18 cellular contexts compared by ENCODE assay signal in the genomic region with DNA sequence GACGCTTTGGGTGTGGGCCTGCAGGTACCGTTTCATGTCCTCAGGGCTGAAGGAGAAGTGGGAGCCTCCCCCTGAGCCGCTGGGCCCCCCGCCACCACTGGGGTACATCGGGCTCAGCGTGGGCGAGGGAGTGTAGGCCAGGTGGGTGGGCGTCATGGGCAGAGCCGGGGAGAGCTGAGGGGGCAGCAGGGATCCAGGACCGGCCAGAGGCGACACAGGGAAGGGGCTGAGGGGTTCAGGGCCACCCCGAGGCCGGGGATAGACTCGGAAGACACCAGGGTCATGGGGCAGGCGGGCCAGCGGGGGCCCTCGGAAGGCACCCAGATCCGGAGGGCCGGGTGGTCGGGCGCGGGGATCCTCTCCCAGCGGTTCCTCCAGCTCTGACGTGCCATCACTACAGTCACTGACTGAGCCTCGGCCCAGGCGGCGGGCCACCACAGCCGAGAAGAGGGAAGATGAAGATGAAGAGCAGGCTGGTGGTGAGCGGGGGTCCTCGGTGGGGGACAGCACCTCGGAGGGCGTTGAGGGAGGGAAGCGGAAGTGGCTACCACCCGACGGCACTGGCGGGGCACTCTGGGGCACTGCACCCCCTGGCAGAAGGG. TPM values are rescaled to one million over a fixed set of nuclear protein-coding genes. Genes with fewer than 3 reads are reported as not detected.
DNase-seq lines count a peak whose midpoint lies in the region; ATAC-seq, FAIRE-seq and TF ChIP-seq lines count a peak whose summit lies in the region.
"Had no signal": no experiment of that assay in that cellular context is flagged by ENCODE, and none has a peak within 500 bp of the region (broad histone marks: within the 10 kb centered on the region; RNA-seq: fewer than 3 reads in every experiment).

No MANE protein-coding gene starts in this region.

- H2AFZ ChIP-seq in HepG2 (ENCODE audit: low read length), result no peak overlapping the region
- H2AFZ ChIP-seq in osteoblast (ENCODE audit: low read length), result no peak overlapping the region

- POLR2A ChIA-PET in HepG2 (lab: Yijun Ruan, JAX), result interaction anchor here (0.5 to 3.6 kb wide), 4 partner anchors 12 to 31 kb away, joined by 3 to 25 read pairs (median 3); a partner anchor contains a TSS

- no peak overlapping the region for H3K9ac ChIP-seq in HepG2 (ENCODE audit: insufficient read depth, low read depth, low read length)

- in situ Hi-C loops in HepG2 (cut with HindIII; ENCODE audit: extremely low pct_ligation_motif_present, low pct_unique_long_range_greater_than_20kb), result no loop called here

- H3K4me1 ChIP-seq in HepG2 (ENCODE audit: insufficient read depth, low read length) (peaks cover 70% of the 10 kb centered on the region), right lobe of liver (peaks cover 0 to 30% (median 11%) of the 10 kb centered on the region in 4 donors), osteoblast (ENCODE audit: insufficient read depth, low read length) (peaks cover 57% of the 10 kb centered on the region), uterus (peaks cover 10 to 25% of the 10 kb centered on the region in 2 donors)

- FAIRE-seq in HepG2 (lab: Jason Lieb, UNC) (no peak), GM12891 (lab: Jason Lieb, UNC) (no peak)

- TF ChIP-seq POLR2A in HepG2 (IDR thresholded peaks at IDR 0.05; ENCODE audit: insufficient read depth in 1 of 2, low read depth in 2 of 2, low read length in 2 of 2) (peak in 1 of 2 experiments; percentile 44; a peak in 3 of 4 replicates), right lobe of liver (IDR thresholded peaks at IDR 0.05) (no peak), uterus (IDR thresholded peaks at IDR 0.05) (no peak), GM12891 (IDR thresholded peaks at IDR 0.05; ENCODE audit: low read depth, low read length) (no peak)

- H3K4me2 ChIP-seq in HepG2 (ENCODE audit: low read depth, low read length), result no peak overlapping the region
- no peak overlapping the region for H3K4me2 ChIP-seq in osteoblast (ENCODE audit: insufficient read depth, low read length)

- no peak for TF ChIP-seq RAD21 in HepG2 (CRISPR knock-in tag; IDR thresholded peaks at IDR 0.05)

- H4K20me1 ChIP-seq in HepG2 (ENCODE audit: insufficient read depth, low read length) (peaks cover 50% of the 10 kb centered on the region), osteoblast (ENCODE audit: insufficient read depth, low read length) (peaks cover 29% of the 10 kb centered on the region)

- DNase-seq in HepG2 (ENCODE audit: low spot score) (no peak), right lobe of liver (no peak), coronary artery (ENCODE audit: low spot score) (no peak), osteoblast (ENCODE audit: insufficient read length, low spot score, missing footprints) (peak; percentile 63), uterus (peak in 1 of 2 donors; percentile 22), GM12891 (ENCODE audit: insufficient read length, low spot score) (no peak), GM19240 (ENCODE audit: insufficient read length, low spot score) (no peak)
- DNase-seq: activated CD8-positive, alpha-beta memory T cell treated with anti-CD3 and anti-CD28 coated beads, Interleukin-2, amount 50 U/mL, for 48 hours; activated naive CD4-positive, alpha-beta T cell treated with Interleukin-2 at 50 U/mL for 16 hours; body of pancreas; effector CD4-positive, alpha-beta T cell; Kasumi-1; left colon; NCI-H1417 treated with DMSO at 0.1 percent for 48 hours; NCI-H2227 treated with DMSO at 0.1 percent for 48 hours; psoas muscle; stimulated activated naive CD4-positive, alpha-beta T cell treated with Interleukin-2 at 50 U/mL for 16 hours had no signal

- CTCF ChIA-PET in HepG2 (lab: Yijun Ruan, JAX; ENCODE audit: low intra/inter-chr PET ratio, low total read pairs), result no interaction called here

- H3K79me2 ChIP-seq in HepG2 (ENCODE audit: insufficient read depth, low read length) (peaks cover 38% of the 10 kb centered on the region), osteoblast (ENCODE audit: insufficient read depth, low read length) (peaks cover 68% of the 10 kb centered on the region)

- WGBS in HepG2 (ENCODE audit: low lambda C conversion rate), result 96% methylated on average over 36 of the region's 36 CpGs
- 75% methylated on average over 11 of the region's 36 CpGs for WGBS in right lobe of liver (ENCODE audit: insufficient coverage, low coverage, low lambda C conversion rate, missing lambda C conversion rate)

- BruUV-seq in HepG2 (replicated peaks; lab: Mats Ljungman, UMichigan), result no TSS peak

- H3K36me3 ChIP-seq in HepG2 (replicated peaks in 1 of 2; ENCODE audit: control insufficient read depth in 1 of 2, insufficient read depth in 2 of 2, low read length in 2 of 2) (peaks cover 7 to 32% of the 10 kb centered on the region in 2 experiments; a peak in 3 of 5 replicates), right lobe of liver (peaks cover 0 to 16% (median 5%) of the 10 kb centered on the region in 4 donors), osteoblast (ENCODE audit: insufficient read depth, low read length) (peaks cover 19% of the 10 kb centered on the region), uterus (no peaks in the 10 kb centered on the region)

- no peak overlapping the region for H3K4me3 ChIP-seq in HepG2 (replicated peaks in 1 of 3; ENCODE audit: insufficient read depth in 1 of 3, low read depth in 2 of 3, low read length in 3 of 3)
- H3K4me3 ChIP-seq in right lobe of liver, result no peak overlapping the region
- no peak overlapping the region for H3K4me3 ChIP-seq in coronary artery
- no peak overlapping the region for H3K4me3 ChIP-seq in osteoblast (ENCODE audit: insufficient read depth, low read length)
- no peak overlapping the region for H3K4me3 ChIP-seq in uterus
- H3K4me3 ChIP-seq: body of pancreas, psoas muscle had no signal

- TF ChIP-seq EP300 in HepG2 (IDR thresholded peaks at IDR 0.05; ENCODE audit: low read depth in 2 of 2, low read length in 2 of 2) (no peak), HepG2 (CRISPR knock-in tag; IDR thresholded peaks at IDR 0.05; ENCODE audit: borderline replicate concordance) (no peak)

- H3K9me3 ChIP-seq in HepG2 (ENCODE audit: low read length) (no peaks in the 10 kb centered on the region), right lobe of liver (no peaks in the 10 kb centered on the region), osteoblast (ENCODE audit: low read depth, low read length) (no peaks in the 10 kb centered on the region), uterus (no peaks in the 10 kb centered on the region)
- H3K9me3 ChIP-seq: body of pancreas, psoas muscle had no signal

- H3K27me3 ChIP-seq in HepG2 (ENCODE audit: control insufficient read depth in 1 of 2, insufficient read depth in 2 of 2, low read length in 2 of 2), result no peaks in the 10 kb centered on the region; a peak in 1 of 5 replicates
- no peaks in the 10 kb centered on the region for H3K27me3 ChIP-seq in right lobe of liver
- H3K27me3 ChIP-seq in osteoblast (ENCODE audit: insufficient read depth, low read length), result no peaks in the 10 kb centered on the region
- no peaks in the 10 kb centered on the region for H3K27me3 ChIP-seq in uterus
- H3K27me3 ChIP-seq: body of pancreas had no signal

- intact Hi-C loops in HepG2 (cut with micrococcal nuclease; ENCODE audit: unreplicated experiment), result no loop called here
- intact Hi-C loops in right lobe of liver (cut with DNase I), result loop anchor here in 1 of 2 donors (10.0 kb wide), 1 partner anchor 46 kb away; no protein-coding TSS in a partner anchor
- intact Hi-C loops in uterus (cut with DNase I; ENCODE audit: low total_unique reads), result loop anchor here (5.0 kb wide), 1 partner anchor 43 kb away; no protein-coding TSS in a partner anchor

- TF ChIP-seq CTCF in HepG2 (CRISPR knock-in tag; IDR thresholded peaks at IDR 0.05) (no peak), right lobe of liver (IDR thresholded peaks at IDR 0.05) (no peak), coronary artery (IDR thresholded peaks at IDR 0.05) (no peak), osteoblast (IDR thresholded peaks at IDR 0.05; ENCODE audit: extremely low read depth, low read depth, low read length) (no peak), uterus (IDR thresholded peaks at IDR 0.05) (no peak)

- no peak overlapping the region for H3K27ac ChIP-seq in HepG2 (ENCODE audit: extremely low read length, insufficient read depth, low read length)
- no peak overlapping the region for H3K27ac ChIP-seq in right lobe of liver
- H3K27ac ChIP-seq in coronary artery, result peak overlapping the region; percentile 99
- peak overlapping the region; percentile 73 for H3K27ac ChIP-seq in osteoblast (ENCODE audit: low read depth, low read length)
- H3K27ac ChIP-seq in uterus, result peak overlapping the region; percentile 99 to 100

- ATAC-seq in HepG2, result no peak
- ATAC-seq in right lobe of liver, result no peak
- no peak for ATAC-seq in GM21529 (IDR thresholded peaks at IDR 0.05; ENCODE audit: unreplicated experiment)
- ATAC-seq: body of pancreas, left colon, psoas muscle had no signal

RNA-seq across cellular contexts. Expression of a gene that starts 5.7 kb away (rescaled TPM):
- total RNA-seq in HepG2 (2016; rRNA removed; fragmentation: Illumina TruSeq; extraction: Trizol) (43.2 and 67.1 TPM in 2 replicates), right lobe of liver (10 to 100 TPM; 15.4 to 35.7 (median 30.5) TPM), osteoblast (31.8 and 44.8 TPM in 2 replicates), uterus (100 to 1,000 TPM in 1 of 4 donors, 10 to 100 TPM in 3; 14.1 to 141 (median 42.9) TPM)
- 54.9 and 66.8 TPM in 2 replicates for total RNA-seq in HepG2 (2016; cell fraction: cytosol; rRNA removed; fragmentation: Illumina TruSeq; extraction: Trizol; ENCODE audit: low read depth)
- 35.3 and 68.2 TPM in 2 replicates for total RNA-seq in HepG2 (2016; cell fraction: insoluble cytoplasmic fraction; rRNA removed; fragmentation: Illumina TruSeq; extraction: Trizol)
- 104 and 115 TPM in 2 replicates for total RNA-seq in HepG2 (2016; cell fraction: membrane; rRNA removed; fragmentation: Illumina TruSeq; extraction: Trizol)
- 31.2 and 38.3 TPM in 2 replicates for total RNA-seq in HepG2 (2016; cell fraction: nucleus; rRNA removed; fragmentation: Illumina TruSeq; extraction: Trizol)
- 62.5 and 69.9 TPM in 2 replicates for polyA plus RNA-seq in HepG2 (2011; rRNA removed)
- polyA plus RNA-seq in HepG2 (2011; cell fraction: cytosol; rRNA removed), result 36.9 and 45.9 TPM in 2 replicates
- polyA plus RNA-seq in HepG2 (2011; cell fraction: nucleus; rRNA removed), result 109 and 170 TPM in 2 replicates
- 38.4 and 44.3 TPM in 2 replicates for polyA plus RNA-seq in HepG2 (2012)
- polyA plus RNA-seq in HepG2 (2016; cell fraction: cytosol; fragmentation: Illumina TruSeq; extraction: Trizol; ENCODE audit: low read depth), result 30.4 TPM in 2 replicates
- polyA plus RNA-seq in HepG2 (2016; cell fraction: insoluble cytoplasmic fraction; fragmentation: Illumina TruSeq; extraction: Trizol; ENCODE audit: low read depth), result 56.4 and 79.4 TPM in 2 replicates
- 55.2 and 69.1 TPM in 2 replicates for polyA plus RNA-seq in HepG2 (2016; cell fraction: membrane; fragmentation: Illumina TruSeq; extraction: Trizol; ENCODE audit: low read depth)
- 77.4 and 89.7 TPM in 2 replicates for polyA plus RNA-seq in HepG2 (2016; cell fraction: nucleus; fragmentation: Illumina TruSeq; extraction: Trizol; ENCODE audit: insufficient read depth, low read depth)
- 39.2 and 85.5 TPM in 2 replicates for polyA minus RNA-seq in HepG2 (2011; rRNA and poly(A)+ RNA removed; ENCODE audit: low replicate concordance)
- 38.3 and 50.2 TPM in 2 replicates for polyA minus RNA-seq in HepG2 (2011; cell fraction: cytosol; rRNA and poly(A)+ RNA removed)
- 40.9 and 56.5 TPM in 2 replicates for polyA minus RNA-seq in HepG2 (2011; cell fraction: nucleus; rRNA and poly(A)+ RNA removed)
- polyA plus RNA-seq in GM12891 (2012; ENCODE audit: low read depth, missing spikeins), result 18.2 TPM

RNA-seq across cellular contexts. Expression of a gene that starts 6.8 kb away (rescaled TPM):
- 14.8 and 16.9 TPM in 2 replicates for total RNA-seq in HepG2 (2016; rRNA removed; fragmentation: Illumina TruSeq; extraction: Trizol)
- total RNA-seq in HepG2 (2016; cell fraction: cytosol; rRNA removed; fragmentation: Illumina TruSeq; extraction: Trizol; ENCODE audit: low read depth), result 16.1 and 22.9 TPM in 2 replicates
- 11.4 and 17.4 TPM in 2 replicates for total RNA-seq in HepG2 (2016; cell fraction: insoluble cytoplasmic fraction; rRNA removed; fragmentation: Illumina TruSeq; extraction: Trizol)
- total RNA-seq in HepG2 (2016; cell fraction: membrane; rRNA removed; fragmentation: Illumina TruSeq; extraction: Trizol), result 31.4 and 34.4 TPM in 2 replicates
- total RNA-seq in HepG2 (2016; cell fraction: nucleus; rRNA removed; fragmentation: Illumina TruSeq; extraction: Trizol), result 9.7 and 11.2 TPM in 2 replicates
- polyA plus RNA-seq in HepG2 (2011; rRNA removed), result 52.5 and 56.5 TPM in 2 replicates
- 33.8 and 36.7 TPM in 2 replicates for polyA plus RNA-seq in HepG2 (2011; cell fraction: cytosol; rRNA removed)
- 33.5 and 34.5 TPM in 2 replicates for polyA plus RNA-seq in HepG2 (2011; cell fraction: nucleus; rRNA removed)
- polyA plus RNA-seq in HepG2 (2012), result 25.2 and 25.7 TPM in 2 replicates
- 41.6 and 46.1 TPM in 2 replicates for polyA plus RNA-seq in HepG2 (2016; cell fraction: cytosol; fragmentation: Illumina TruSeq; extraction: Trizol; ENCODE audit: low read depth)
- polyA plus RNA-seq in HepG2 (2016; cell fraction: insoluble cytoplasmic fraction; fragmentation: Illumina TruSeq; extraction: Trizol; ENCODE audit: low read depth), result 45.9 and 55.0 TPM in 2 replicates
- polyA plus RNA-seq in HepG2 (2016; cell fraction: membrane; fragmentation: Illumina TruSeq; extraction: Trizol; ENCODE audit: low read depth), result 67.9 and 73.5 TPM in 2 replicates
- polyA plus RNA-seq in HepG2 (2016; cell fraction: nucleus; fragmentation: Illumina TruSeq; extraction: Trizol; ENCODE audit: insufficient read depth, low read depth), result 44.2 and 47.7 TPM in 2 replicates
- polyA minus RNA-seq in HepG2 (2011; rRNA and poly(A)+ RNA removed; ENCODE audit: low replicate concordance), result 34.3 and 51.6 TPM in 2 replicates
- 9.1 and 14.1 TPM in 2 replicates for polyA minus RNA-seq in HepG2 (2011; cell fraction: cytosol; rRNA and poly(A)+ RNA removed)
- 5.2 and 6.8 TPM in 2 replicates for polyA minus RNA-seq in HepG2 (2011; cell fraction: nucleus; rRNA and poly(A)+ RNA removed)
- total RNA-seq in right lobe of liver, result 10 to 100 TPM; 12.3 to 14.8 (median 13.5) TPM
- total RNA-seq in osteoblast, result 16.2 and 18.1 TPM in 2 replicates
- total RNA-seq in uterus, result 10 to 100 TPM in 3 of 4 donors, 1 to 10 TPM in 1; 3.5 to 44.3 (median 34.4) TPM
- polyA plus RNA-seq in GM12891 (2012; ENCODE audit: low read depth, missing spikeins), result 27.4 TPM

RNA-seq across cellular contexts. Expression of a gene that starts 19.8 kb away (rescaled TPM):
- total RNA-seq in HepG2 (2016; rRNA removed; fragmentation: Illumina TruSeq; extraction: Trizol) (5.4 and 8.0 TPM in 2 replicates), right lobe of liver (10 to 100 TPM; 19.9 to 53.6 (median 35.2) TPM), osteoblast (33.6 and 39.1 TPM in 2 replicates), uterus (100 to 1,000 TPM in 1 of 4 donors, 10 to 100 TPM in 3; 28.7 to 155 (median 47.4) TPM)
- total RNA-seq in HepG2 (2016; cell fraction: cytosol; rRNA removed; fragmentation: Illumina TruSeq; extraction: Trizol; ENCODE audit: low read depth), result 1.5 and 1.8 TPM in 2 replicates
- 5.2 and 7.8 TPM in 2 replicates for total RNA-seq in HepG2 (2016; cell fraction: insoluble cytoplasmic fraction; rRNA removed; fragmentation: Illumina TruSeq; extraction: Trizol)
- 4.6 and 4.9 TPM in 2 replicates for total RNA-seq in HepG2 (2016; cell fraction: membrane; rRNA removed; fragmentation: Illumina TruSeq; extraction: Trizol)
- total RNA-seq in HepG2 (2016; cell fraction: nucleus; rRNA removed; fragmentation: Illumina TruSeq; extraction: Trizol), result 10.4 and 12.3 TPM in 2 replicates
- polyA plus RNA-seq in HepG2 (2011; rRNA removed), result 5.9 and 8.3 TPM in 2 replicates
- polyA plus RNA-seq in HepG2 (2011; cell fraction: cytosol; rRNA removed), result 3.3 and 5.6 TPM in 2 replicates
- 60.6 and 75.8 TPM in 2 replicates for polyA plus RNA-seq in HepG2 (2011; cell fraction: nucleus; rRNA removed)
- 17.6 and 25.1 TPM in 2 replicates for polyA plus RNA-seq in HepG2 (2012)
- 1.7 and 1.9 TPM in 2 replicates for polyA plus RNA-seq in HepG2 (2016; cell fraction: cytosol; fragmentation: Illumina TruSeq; extraction: Trizol; ENCODE audit: low read depth)
- polyA plus RNA-seq in HepG2 (2016; cell fraction: insoluble cytoplasmic fraction; fragmentation: Illumina TruSeq; extraction: Trizol; ENCODE audit: low read depth), result 10.1 and 16.9 TPM in 2 replicates
- 5.7 and 6.0 TPM in 2 replicates for polyA plus RNA-seq in HepG2 (2016; cell fraction: membrane; fragmentation: Illumina TruSeq; extraction: Trizol; ENCODE audit: low read depth)
- polyA plus RNA-seq in HepG2 (2016; cell fraction: nucleus; fragmentation: Illumina TruSeq; extraction: Trizol; ENCODE audit: insufficient read depth, low read depth), result 61.0 and 65.4 TPM in 2 replicates
- 3.6 and 7.9 TPM in 2 replicates for polyA minus RNA-seq in HepG2 (2011; rRNA and poly(A)+ RNA removed; ENCODE audit: low replicate concordance)
- 9.1 and 10.8 TPM in 2 replicates for polyA minus RNA-seq in HepG2 (2011; cell fraction: cytosol; rRNA and poly(A)+ RNA removed)
- polyA minus RNA-seq in HepG2 (2011; cell fraction: nucleus; rRNA and poly(A)+ RNA removed), result 14.7 and 15.5 TPM in 2 replicates
- 18.5 TPM for polyA plus RNA-seq in GM12891 (2012; ENCODE audit: low read depth, missing spikeins)

RNA-seq across cellular contexts. Expression of a gene that starts 29.1 kb away (rescaled TPM):
- total RNA-seq in HepG2 (2016; rRNA removed; fragmentation: Illumina TruSeq; extraction: Trizol) (8.4 and 8.5 TPM in 2 replicates), right lobe of liver (1 to 10 TPM; 1.9 to 3.9 (median 3.4) TPM), osteoblast (11.5 and 11.9 TPM in 2 replicates), uterus (10 to 100 TPM in 2 of 4 donors, 1 to 10 TPM in 2; 1.0 to 20.6 (median 8.4) TPM)
- 3.2 and 4.1 TPM in 2 replicates for total RNA-seq in HepG2 (2016; cell fraction: cytosol; rRNA removed; fragmentation: Illumina TruSeq; extraction: Trizol; ENCODE audit: low read depth)
- 7.8 and 8.2 TPM in 2 replicates for total RNA-seq in HepG2 (2016; cell fraction: insoluble cytoplasmic fraction; rRNA removed; fragmentation: Illumina TruSeq; extraction: Trizol)
- 7.8 and 8.0 TPM in 2 replicates for total RNA-seq in HepG2 (2016; cell fraction: membrane; rRNA removed; fragmentation: Illumina TruSeq; extraction: Trizol)
- total RNA-seq in HepG2 (2016; cell fraction: nucleus; rRNA removed; fragmentation: Illumina TruSeq; extraction: Trizol), result 5.4 and 6.6 TPM in 2 replicates
- 3.3 and 4.3 TPM in 2 replicates for polyA plus RNA-seq in HepG2 (2011; rRNA removed)
- polyA plus RNA-seq in HepG2 (2011; cell fraction: cytosol; rRNA removed), result 1.6 and 1.7 TPM in 2 replicates
- 6.8 and 7.0 TPM in 2 replicates for polyA plus RNA-seq in HepG2 (2011; cell fraction: nucleus; rRNA removed)
- 4.9 and 5.8 TPM in 2 replicates for polyA plus RNA-seq in HepG2 (2012)
- 0.61 and 0.84 TPM in 2 replicates for polyA plus RNA-seq in HepG2 (2016; cell fraction: cytosol; fragmentation: Illumina TruSeq; extraction: Trizol; ENCODE audit: low read depth)
- 3.0 and 6.6 TPM in 2 replicates for polyA plus RNA-seq in HepG2 (2016; cell fraction: insoluble cytoplasmic fraction; fragmentation: Illumina TruSeq; extraction: Trizol; ENCODE audit: low read depth)
- polyA plus RNA-seq in HepG2 (2016; cell fraction: membrane; fragmentation: Illumina TruSeq; extraction: Trizol; ENCODE audit: low read depth), result 1.2 and 1.8 TPM in 2 replicates
- 4.9 and 6.7 TPM in 2 replicates for polyA plus RNA-seq in HepG2 (2016; cell fraction: nucleus; fragmentation: Illumina TruSeq; extraction: Trizol; ENCODE audit: insufficient read depth, low read depth)
- polyA minus RNA-seq in HepG2 (2011; rRNA and poly(A)+ RNA removed; ENCODE audit: low replicate concordance), result 12.7 and 19.4 TPM in 2 replicates
- 2.9 and 4.0 TPM in 2 replicates for polyA minus RNA-seq in HepG2 (2011; cell fraction: cytosol; rRNA and poly(A)+ RNA removed)
- polyA minus RNA-seq in HepG2 (2011; cell fraction: nucleus; rRNA and poly(A)+ RNA removed), result 8.8 and 9.3 TPM in 2 replicates
- 3.3 TPM for polyA plus RNA-seq in GM12891 (2012; ENCODE audit: low read depth, missing spikeins)

RNA-seq across cellular contexts. Expression of a gene that starts 31.8 kb away (rescaled TPM):
- total RNA-seq in HepG2 (2016; rRNA removed; fragmentation: Illumina TruSeq; extraction: Trizol) (14.7 and 19.2 TPM in 2 replicates), right lobe of liver (10 to 100 TPM in 5 of 6 experiments, 1 to 10 TPM in 1; 8.1 to 18.0 (median 15.0) TPM), osteoblast (19.9 and 26.2 TPM in 2 replicates), uterus (100 to 1,000 TPM in 1 of 4 donors, 10 to 100 TPM in 2, 1 to 10 TPM in 1; 8.2 to 127 (median 23.0) TPM)
- 9.6 and 10.0 TPM in 2 replicates for total RNA-seq in HepG2 (2016; cell fraction: cytosol; rRNA removed; fragmentation: Illumina TruSeq; extraction: Trizol; ENCODE audit: low read depth)
- 16.1 and 18.5 TPM in 2 replicates for total RNA-seq in HepG2 (2016; cell fraction: insoluble cytoplasmic fraction; rRNA removed; fragmentation: Illumina TruSeq; extraction: Trizol)
- total RNA-seq in HepG2 (2016; cell fraction: membrane; rRNA removed; fragmentation: Illumina TruSeq; extraction: Trizol), result 27.2 and 29.6 TPM in 2 replicates
- 6.8 and 8.3 TPM in 2 replicates for total RNA-seq in HepG2 (2016; cell fraction: nucleus; rRNA removed; fragmentation: Illumina TruSeq; extraction: Trizol)
- 24.7 and 26.1 TPM in 2 replicates for polyA plus RNA-seq in HepG2 (2011; rRNA removed)
- polyA plus RNA-seq in HepG2 (2011; cell fraction: cytosol; rRNA removed), result 25.5 and 32.8 TPM in 2 replicates
- 26.7 and 26.8 TPM in 2 replicates for polyA plus RNA-seq in HepG2 (2011; cell fraction: nucleus; rRNA removed)
- polyA plus RNA-seq in HepG2 (2012), result 11.1 and 19.5 TPM in 2 replicates
- polyA plus RNA-seq in HepG2 (2016; cell fraction: cytosol; fragmentation: Illumina TruSeq; extraction: Trizol; ENCODE audit: low read depth), result 10.7 and 11.1 TPM in 2 replicates
- polyA plus RNA-seq in HepG2 (2016; cell fraction: insoluble cytoplasmic fraction; fragmentation: Illumina TruSeq; extraction: Trizol; ENCODE audit: low read depth), result 19.2 and 19.5 TPM in 2 replicates
- polyA plus RNA-seq in HepG2 (2016; cell fraction: membrane; fragmentation: Illumina TruSeq; extraction: Trizol; ENCODE audit: low read depth), result 23.2 and 25.7 TPM in 2 replicates
- 16.9 and 21.4 TPM in 2 replicates for polyA plus RNA-seq in HepG2 (2016; cell fraction: nucleus; fragmentation: Illumina TruSeq; extraction: Trizol; ENCODE audit: insufficient read depth, low read depth)
- polyA minus RNA-seq in HepG2 (2011; rRNA and poly(A)+ RNA removed; ENCODE audit: low replicate concordance), result 15.6 and 26.0 TPM in 2 replicates
- 6.8 and 8.3 TPM in 2 replicates for polyA minus RNA-seq in HepG2 (2011; cell fraction: cytosol; rRNA and poly(A)+ RNA removed)
- polyA minus RNA-seq in HepG2 (2011; cell fraction: nucleus; rRNA and poly(A)+ RNA removed), result 5.0 and 7.2 TPM in 2 replicates
- polyA plus RNA-seq in GM12891 (2012; ENCODE audit: low read depth, missing spikeins), result 14.7 TPM

Comparison
In these comparisons a context has a peak if more than half of its experiments do, and no peak if none do; other contexts are left out.
1. H3K27ac ChIP-seq: peak in coronary artery (2 of 2), osteoblast (single experiment) and uterus (2 of 2); none in HepG2 (single experiment) and right lobe of liver (0 of 3).